22 cellular contexts compared by ENCODE assay signal in the genomic region with DNA sequence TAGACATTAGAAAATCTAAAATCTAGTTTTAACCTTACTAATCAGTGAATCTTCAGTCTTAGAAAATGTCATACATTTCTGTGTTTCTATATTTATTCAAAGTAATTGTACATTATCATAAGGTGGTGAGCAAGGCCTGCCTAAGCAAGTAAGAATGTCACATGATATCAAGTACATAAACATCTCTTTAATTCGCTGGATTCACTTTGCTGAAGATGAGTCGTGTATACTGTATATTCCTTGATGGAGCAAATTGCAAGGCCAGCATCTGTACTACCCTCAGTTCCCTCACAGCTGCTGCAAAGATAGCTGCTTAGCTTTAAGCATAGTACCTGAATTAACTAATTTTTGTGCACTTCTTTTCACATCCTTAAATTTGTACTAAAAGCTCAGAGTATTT. TPM values are rescaled to one million over a fixed set of nuclear protein-coding genes. Genes with fewer than 3 reads are reported as not detected.
A peak's percentile ranks its signal among the peaks of the same experiment; 100 is the strongest.
DNase-seq lines count a peak whose midpoint lies in the region; TF ChIP-seq lines count a peak whose summit lies in the region.
"Had no signal": no experiment of that assay in that cellular context is flagged by ENCODE, and none has a peak within 500 bp of the region (broad histone marks: within the 10 kb centered on the region; RNA-seq: fewer than 3 reads in every experiment).

No MANE protein-coding gene starts in this region.

- no peak overlapping the region for H3K9ac ChIP-seq in mammary epithelial cell (ENCODE audit: insufficient read depth, low read length)
- H3K9ac ChIP-seq: SK-N-SH had no signal

- H3K36me3 ChIP-seq in mammary epithelial cell (ENCODE audit: insufficient read depth, low read length) (peaks cover 16% of the 10 kb centered on the region), breast epithelium (no peaks in the 10 kb centered on the region)
- H3K36me3 ChIP-seq: MG63 had no signal

- dilution Hi-C loops in mammary epithelial cell (cut with HindIII; ENCODE audit: low sequenced_read_pairs): no loop called here

- no peaks in the 10 kb centered on the region for H3K4me1 ChIP-seq in mammary epithelial cell (ENCODE audit: insufficient read depth, low read length)
- no peaks in the 10 kb centered on the region for H3K4me1 ChIP-seq in breast epithelium

- no peak overlapping the region for H3K4me3 ChIP-seq in mammary epithelial cell (replicated peaks in 1 of 3; ENCODE audit: insufficient read depth in 1 of 3, low read depth in 2 of 3, low read length in 3 of 3)
- no peak overlapping the region for H3K4me3 ChIP-seq in breast epithelium
- H3K4me3 ChIP-seq: GM23338, MG63 had no signal

- TF ChIP-seq CTCF in mammary epithelial cell (conservative IDR thresholded peaks at IDR 0.05 in 1 of 2, IDR thresholded peaks at IDR 0.05 in 1 of 2; ENCODE audit: extremely low read depth in 1 of 2, insufficient read depth in 1 of 2, low read depth in 1 of 2, low read length in 2 of 2) (no peak), breast epithelium (IDR thresholded peaks at IDR 0.05) (no peak)

- H3K27ac ChIP-seq in mammary epithelial cell (ENCODE audit: insufficient read depth, low read depth, low read length) (no peak overlapping the region), breast epithelium (no peak overlapping the region)
- H3K27ac ChIP-seq: RWPE1 had no signal

- intact Hi-C loops in mammary epithelial cell (cut with micrococcal nuclease): no loop called here
- intact Hi-C loops in breast epithelium (cut with DNase I; ENCODE audit: low total_unique reads): no loop called here

- no TSS peak for BruUV-seq in mammary epithelial cell (replicated peaks; lab: Mats Ljungman, UMichigan)

- H3K9me3 ChIP-seq in mammary epithelial cell (replicated peaks; ENCODE audit: insufficient read depth, low read length) (no peaks in the 10 kb centered on the region), breast epithelium (no peaks in the 10 kb centered on the region)
- H3K9me3 ChIP-seq: MG63, SK-N-SH had no signal

- peak; percentile 8 for DNase-seq in mammary epithelial cell
- no peak for DNase-seq in breast epithelium (ENCODE audit: low spot score in 2 of 2)
- DNase-seq in amniotic epithelial cell (ENCODE audit: low read depth): peak; percentile 24
- DNase-seq in fibroblast of peridontal ligament (ENCODE audit: extremely low read depth): peak; percentile 43
- no peak for DNase-seq in activated naive CD4-positive, alpha-beta T cell (lab: John Stamatoyannopoulos, UW)
- no peak for DNase-seq in hypothalamus (lab: John Stamatoyannopoulos, UW)
- DNase-seq in NCI-H345 treated with DMSO at 0.1 percent for 48 hours (lab: John Stamatoyannopoulos, UW; ENCODE audit: unreplicated experiment): no peak
- DNase-seq: 8988T; AML-193; C1 segment of cervical spinal cord; CD8-positive, alpha-beta T cell; EL; Kasumi-1; MG63; NCI-H1417; NCI-H187; NCI-H510A; SHP77 treated with DMSO at 0.1 percent for 48 hours; SK-N-SH had no signal

- CTCF ChIA-PET in mammary epithelial cell (lab: Charles Lee; ENCODE audit: low non-redundant PET): no interaction called here

- 78% methylated on average over 2 of the region's 2 CpGs for WGBS in mammary epithelial cell (ENCODE audit: low coverage, missing lambda C conversion rate)

- no peaks in the 10 kb centered on the region for H3K27me3 ChIP-seq in mammary epithelial cell (ENCODE audit: insufficient read depth, low read length)
- no peaks in the 10 kb centered on the region for H3K27me3 ChIP-seq in breast epithelium
- H3K27me3 ChIP-seq: MG63 had no signal

- H4K20me1 ChIP-seq in mammary epithelial cell (ENCODE audit: insufficient read depth, low read length): no peaks in the 10 kb centered on the region

- peaks cover 7% of the 10 kb centered on the region for H3K79me2 ChIP-seq in mammary epithelial cell (ENCODE audit: insufficient read depth, low read length)

- H2AFZ ChIP-seq in mammary epithelial cell (ENCODE audit: low read depth, low read length): no peak overlapping the region
- H2AFZ ChIP-seq: GM23338 had no signal

- no peak overlapping the region for H3K4me2 ChIP-seq in mammary epithelial cell (ENCODE audit: insufficient read depth, low read depth, low read length)
- H3K4me2 ChIP-seq: GM23338, SK-N-SH had no signal

- in situ Hi-C loops in mammary epithelial cell (cut with MboI; ENCODE audit: low sequenced_read_pairs in 2 of 2): no loop called here

- no peak for TF ChIP-seq POLR2A in breast epithelium (IDR thresholded peaks at IDR 0.05)

RNA-seq across cellular contexts. Expression of gene AK7, which starts 8.5 kb away (rescaled TPM):
- total RNA-seq in mammary epithelial cell: 1 to 10 TPM in 1 of 2 donors, under 1 TPM in 1; 0.33 to 1.5 TPM
- polyA plus RNA-seq in mammary epithelial cell: 0.15 TPM
- not detected for polyA minus RNA-seq in mammary epithelial cell
- total RNA-seq in breast epithelium: 10 to 100 TPM in 1 of 3 donors, 1 to 10 TPM in 1, under 1 TPM in 1; 0.96 to 10.5 (median 4.5) TPM
- total RNA-seq: CD8-positive, alpha-beta T cell had no signal
- polyA plus RNA-seq: IgD-negative memory B cell had no signal

RNA-seq across cellular contexts. Expression of gene GSKIP, which starts 20.1 kb away (rescaled TPM):
- total RNA-seq in mammary epithelial cell (10 to 100 TPM; 32.2 to 61.0 TPM), breast epithelium (10 to 100 TPM in 2 of 3 donors, 1 to 10 TPM in 1; 9.8 to 23.3 (median 14.4) TPM)
- 31.7 TPM for polyA plus RNA-seq in mammary epithelial cell
- polyA minus RNA-seq in mammary epithelial cell: 20.7 TPM

RNA-seq across cellular contexts. Expression of gene ATG2B, which starts 20.3 kb away (rescaled TPM):
- total RNA-seq in mammary epithelial cell: 10 to 100 TPM; 15.6 to 21.8 TPM
- polyA plus RNA-seq in mammary epithelial cell: 5.6 TPM
- polyA minus RNA-seq in mammary epithelial cell: 31.3 TPM
- 10 to 100 TPM; 23.7 to 51.4 (median 42.0) TPM for total RNA-seq in breast epithelium

Comparison
In these comparisons a context has a peak if more than half of its experiments do, and no peak if none do; other contexts are left out.
1. DNase-seq: peak in mammary epithelial cell (single experiment), amniotic epithelial cell (single experiment) and fibroblast of peridontal ligament (single experiment); none in breast epithelium (0 of 2), activated naive CD4-positive, alpha-beta T cell (0 of 4), hypothalamus (0 of 51) and NCI-H345 treated with DMSO at 0.1 percent for 48 hours (single experiment).